ENCODE assay signal across 9 cellular contexts in genomic region chr13:32419862-32420261, GRCh38.
"Had no signal": no experiment of that assay in that cellular context is flagged by ENCODE, and none has a peak within 500 bp of the region (broad histone marks: within the 10 kb centered on the region; RNA-seq: fewer than 3 reads in every experiment).

No MANE protein-coding gene starts in this region.

- FAIRE-seq: HepG2 had no signal

- H3K27me3 Mint-ChIP-seq: IgD-negative memory B cell had no signal

- H3K27ac ChIP-seq: GM23248, HL-60 had no signal

- H3K36me3 ChIP-seq: HAP-1 had no signal

- H3K9ac ChIP-seq: GM23248 had no signal

- DNase-seq: GM23248, GOT3, H7, HFFc6 had no signal

- H3K4me1 ChIP-seq: HAP-1 had no signal

- H3K4me3 Mint-ChIP-seq: HFFc6, IgD-negative memory B cell had no signal

- H3K4me3 ChIP-seq: GM23248, HAP-1 had no signal

- ATAC-seq: HCT116, HepG2 had no signal

- H3K27ac Mint-ChIP-seq: HFFc6 had no signal
